20 cellular contexts compared by ENCODE assay signal in genomic region chr4:53981066-53981465, GRCh38.
"Had no signal": no experiment of that assay in that cellular context is flagged by ENCODE, and none has a peak within 500 bp of the region (broad histone marks: within the 10 kb centered on the region; RNA-seq: fewer than 3 reads in every experiment).

No MANE protein-coding gene starts in this region.

- H3K27me3 ChIP-seq: esophagus squamous epithelium, gastroesophageal sphincter, heart left ventricle, hepatocyte, left lung had no signal

- H3K4me2 ChIP-seq: hepatocyte had no signal

- H3K4me1 ChIP-seq: gastroesophageal sphincter, heart left ventricle, left lung, lower lobe of right lung had no signal

- H3K79me2 ChIP-seq: hepatocyte had no signal

- H3K27ac ChIP-seq: coronary artery, dorsolateral prefrontal cortex, esophagus squamous epithelium, gastroesophageal sphincter, heart left ventricle, hepatocyte, left lung, lower lobe of right lung had no signal

- H2AFZ ChIP-seq: hepatocyte had no signal

- ATAC-seq: gastroesophageal sphincter; heart left ventricle; left cardiac atrium; left lung; left ventricle myocardium superior; lower lobe of right lung; naive thymus-derived CD4-positive, alpha-beta T cell had no signal

- H3K4me3 ChIP-seq: coronary artery, dorsolateral prefrontal cortex, esophagus squamous epithelium, gastroesophageal sphincter, heart left ventricle, hepatocyte, left lung, lower lobe of right lung had no signal

- H3K9me3 ChIP-seq: esophagus squamous epithelium, gastroesophageal sphincter, heart left ventricle, left lung, lower lobe of right lung had no signal

- DNase-seq: dermis blood vessel endothelial cell; dorsolateral prefrontal cortex; effector CD4-positive, alpha-beta T cell; effector memory CD4-positive, alpha-beta T cell; endodermal cell; esophagus squamous epithelium; heart left ventricle; hypothalamus; immature natural killer cell; islet precursor cell; left cardiac atrium; left lung; left ventricle myocardium superior; lower lobe of right lung; mesendoderm; midbrain; naive thymus-derived CD4-positive, alpha-beta T cell had no signal

- H3K36me3 ChIP-seq: esophagus squamous epithelium, gastroesophageal sphincter, heart left ventricle, left lung, lower lobe of right lung had no signal
